Comparison of ENCODE assay signal across 8 cellular contexts in the genomic region with DNA sequence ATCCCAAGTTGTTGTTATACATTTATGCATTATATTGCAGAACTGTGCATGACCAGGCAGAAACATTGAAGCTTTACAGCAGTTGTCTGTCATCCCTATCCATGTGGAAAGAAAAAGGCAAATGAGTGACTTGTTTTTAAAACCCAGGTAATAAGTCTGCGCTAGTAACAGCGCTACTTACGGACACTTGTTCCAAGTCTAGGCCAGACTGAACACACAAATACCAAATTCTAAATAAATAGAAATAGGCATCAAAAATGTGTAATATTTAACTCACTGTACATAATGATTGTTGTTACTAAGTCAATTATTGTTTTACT. TPM values are rescaled to one million over a fixed set of nuclear protein-coding genes. Genes with fewer than 3 reads are reported as not detected.
DNase-seq lines count a peak whose midpoint lies in the region; ATAC-seq and TF ChIP-seq lines count a peak whose summit lies in the region.

No MANE protein-coding gene starts in this region.

- intact Hi-C loops in colonic mucosa (cut with DNase I), result loop anchor here (5.0 kb wide), 4 partner anchors 83 to 417 kb away; no protein-coding TSS in a partner anchor

- TF ChIP-seq CTCF in BJ (IDR thresholded peaks at IDR 0.05; ENCODE audit: insufficient read depth, low read depth, low read length), result no peak
- no peak for TF ChIP-seq CTCF in colonic mucosa (IDR thresholded peaks at IDR 0.05)

- H3K9me3 Mint-ChIP-seq in natural killer cell treated with Interleukin-12 subunit alpha and Interleukin-12 subunit beta and Interleukin-15 and Interleukin-18, amount 100 ng/mL, for 72 hours, result no peaks in the 10 kb centered on the region

- H3K36me3 ChIP-seq in BJ (ENCODE audit: control insufficient read depth, insufficient read depth, low read length) (no peaks in the 10 kb centered on the region), colonic mucosa (no peaks in the 10 kb centered on the region)

- no peak for DNase-seq in BJ (ENCODE audit: low read depth)
- DNase-seq in Jurkat, Clone E6-1 (ENCODE audit: low read depth, low spot score), result no peak
- no peak for DNase-seq in colonic mucosa
- no peak for DNase-seq in natural killer cell treated with Interleukin-12 subunit alpha and Interleukin-12 subunit beta and Interleukin-15 and Interleukin-18, amount 100 ng/mL, for 72 hours (ENCODE audit: low spot score)
- DNase-seq in activated effector memory CD4-positive, alpha-beta T cell treated with anti-CD3 and anti-CD28 coated beads, Interleukin-2, amount 50 U/mL, for 16 hours, result no peak
- no peak for DNase-seq in NCI-H128 (lab: John Stamatoyannopoulos, UW; ENCODE audit: unreplicated experiment)

- H3K4me3 Mint-ChIP-seq in natural killer cell treated with Interleukin-12 subunit alpha and Interleukin-12 subunit beta and Interleukin-15 and Interleukin-18, amount 100 ng/mL, for 72 hours, result peak overlapping the region; percentile 87

- no peaks in the 10 kb centered on the region for H3K27me3 ChIP-seq in BJ (ENCODE audit: control insufficient read depth, insufficient read depth, low read length)
- no peaks in the 10 kb centered on the region for H3K27me3 ChIP-seq in colonic mucosa

- H3K4me1 Mint-ChIP-seq in natural killer cell treated with Interleukin-12 subunit alpha and Interleukin-12 subunit beta and Interleukin-15 and Interleukin-18, amount 100 ng/mL, for 72 hours (ENCODE audit: low read depth in 2 of 2), result peaks cover 26% of the 10 kb centered on the region in 2 donors

- no peaks in the 10 kb centered on the region for H3K36me3 Mint-ChIP-seq in natural killer cell treated with Interleukin-12 subunit alpha and Interleukin-12 subunit beta and Interleukin-15 and Interleukin-18, amount 100 ng/mL, for 72 hours

- POLR2A ChIA-PET in BJ (lab: Charles Lee), result no interaction called here

- no peak for ATAC-seq in natural killer cell treated with Interleukin-12 subunit alpha and Interleukin-12 subunit beta and Interleukin-15 and Interleukin-18, amount 100 ng/mL, for 72 hours
- ATAC-seq in HG03045 (IDR thresholded peaks at IDR 0.05; ENCODE audit: unreplicated experiment), result no peak
- no peak for ATAC-seq in HG03175 (IDR thresholded peaks at IDR 0.05; ENCODE audit: unreplicated experiment)

- CTCF ChIA-PET in BJ (lab: Yijun Ruan, JAX), result interaction anchor here (1.0 to 2.9 kb wide), 2 partner anchors 93 to 103 kb away, joined by 3 to 10 read pairs; no protein-coding TSS in a partner anchor

- peak overlapping the region; percentile 99 for H3K27ac ChIP-seq in colonic mucosa

- peak overlapping the region; percentile 66 for H3K4me3 ChIP-seq in BJ (ENCODE audit: low read depth, low read length)
- peak overlapping the region; percentile 56 for H3K4me3 ChIP-seq in Jurkat, Clone E6-1 (ENCODE audit: low read length)
- H3K4me3 ChIP-seq in colonic mucosa, result peak overlapping the region; percentile 79

- no peaks in the 10 kb centered on the region for H3K4me1 ChIP-seq in colonic mucosa

- peak overlapping the region; percentile 31 to 41 for H3K27ac Mint-ChIP-seq in natural killer cell treated with Interleukin-12 subunit alpha and Interleukin-12 subunit beta and Interleukin-15 and Interleukin-18, amount 100 ng/mL, for 72 hours

- H3K27me3 Mint-ChIP-seq in natural killer cell treated with Interleukin-12 subunit alpha and Interleukin-12 subunit beta and Interleukin-15 and Interleukin-18, amount 100 ng/mL, for 72 hours, result peaks cover 13 to 16% of the 10 kb centered on the region in 2 donors

- H3K9ac ChIP-seq in colonic mucosa (ENCODE audit: low read depth in 2 of 2, low read length in 2 of 2), result peak overlapping the region; percentile 94 to 97

- no peaks in the 10 kb centered on the region for H3K9me3 ChIP-seq in colonic mucosa

RNA-seq across cellular contexts. Expression of a gene that starts 0.5 kb away (rescaled TPM):
- polyA plus RNA-seq in BJ (2011; rRNA removed), result 1.6 and 1.9 TPM in 2 replicates
- 2.1 and 4.5 TPM in 2 replicates for polyA minus RNA-seq in BJ (2011; rRNA and poly(A)+ RNA removed)
- polyA plus RNA-seq in Jurkat, Clone E6-1 (2012; ENCODE audit: insufficient read depth, insufficient read length), result 1.7 TPM
- total RNA-seq in colonic mucosa, result 10 to 100 TPM in 1 of 2 donors, 1 to 10 TPM in 1; 9.3 to 10.1 TPM
- total RNA-seq in natural killer cell treated with Interleukin-12 subunit alpha and Interleukin-12 subunit beta and Interleukin-15 and Interleukin-18, amount 100 ng/mL, for 72 hours, result 1 to 10 TPM in 1 of 2 donors, under 1 TPM in 1; 0.40 to 1.3 TPM

Comparison
In these comparisons a context has a peak if more than half of its experiments do, and no peak if none do; other contexts are left out.
1. RNA of a gene that starts 0.5 kb away (total RNA-seq): 9.3 to 10.1 TPM in colonic mucosa; 0.40 to 1.3 TPM in natural killer cell treated with Interleukin-12 subunit alpha and Interleukin-12 subunit beta and Interleukin-15 and Interleukin-18, amount 100 ng/mL, for 72 hours; every median in the first group is over 4 times any median in the second.
2. Peak in every context shown above with its lines, with median percentiles within 50 percentile points of each other: H3K4me3 ChIP-seq.